8 cellular contexts compared by ENCODE assay signal in genomic region chr20:31608256-31608980, GRCh38. TPM values are rescaled to one million over a fixed set of nuclear protein-coding genes. Genes with fewer than 3 reads are reported as not detected.
DNase-seq lines count a peak whose midpoint lies in the region; ATAC-seq and TF ChIP-seq lines count a peak whose summit lies in the region.

No MANE protein-coding gene starts in this region.

- H3K4me3 Mint-ChIP-seq in activated T-helper 1 cell treated with anti-CD3 and anti-CD28 coated beads, Interleukin-12 subunit alpha, Interleukin-12 subunit beta, Interleukin-2, Interleukin-4 antibody, amounts not matched to agents 30 ng/mL and 10 ng/mL and 1 ng/mL, durations not matched to agents 14 hours and 24 hours and 36 hours = no peak overlapping the region

- TF ChIP-seq CTCF in AG10803 (conservative IDR thresholded peaks at IDR 0.05; ENCODE audit: low read length) (no peak), RWPE2 (IDR thresholded peaks at IDR 0.05; ENCODE audit: poor library complexity, severe bottlenecking) (no peak), foreskin fibroblast (IDR thresholded peaks at IDR 0.05; ENCODE audit: low read depth, low read length) (no peak)

- H3K9me3 ChIP-seq in RWPE2 (ENCODE audit: severe bottlenecking) (no peaks in the 10 kb centered on the region), neuron (ENCODE audit: low read length) (no peaks in the 10 kb centered on the region)

- no peaks in the 10 kb centered on the region for H3K9me3 Mint-ChIP-seq in activated T-helper 1 cell treated with anti-CD3 and anti-CD28 coated beads, Interleukin-12 subunit alpha, Interleukin-12 subunit beta, Interleukin-2, Interleukin-4 antibody, amounts not matched to agents 30 ng/mL and 10 ng/mL and 1 ng/mL, durations not matched to agents 14 hours and 24 hours and 36 hours

- H3K27ac Mint-ChIP-seq in activated T-helper 1 cell treated with anti-CD3 and anti-CD28 coated beads, Interleukin-12 subunit alpha, Interleukin-12 subunit beta, Interleukin-2, Interleukin-4 antibody, amounts not matched to agents 30 ng/mL and 10 ng/mL and 1 ng/mL, durations not matched to agents 14 hours and 24 hours and 36 hours = no peak overlapping the region

- H3K27me3 ChIP-seq in RWPE2 (ENCODE audit: insufficient read depth, poor library complexity, severe bottlenecking) (no peaks in the 10 kb centered on the region), neuron (ENCODE audit: insufficient read depth, low read length) (peaks cover 36% of the 10 kb centered on the region)

- DNase-seq in AG10803 (ENCODE audit: low read depth) = peak; percentile 48
- peak; percentile 60 for DNase-seq in LHCN-M2 (ENCODE audit: low read depth)
- DNase-seq in RWPE2 (ENCODE audit: low spot score) = peak; percentile 99
- DNase-seq in foreskin fibroblast = peak in 1 of 2 donors; percentile 75
- no peak for DNase-seq in activated T-helper 1 cell treated with anti-CD3 and anti-CD28 coated beads, Interleukin-12 subunit alpha, Interleukin-12 subunit beta, Interleukin-2, Interleukin-4 antibody, amounts not matched to agents 30 ng/mL and 10 ng/mL and 1 ng/mL, durations not matched to agents 14 hours and 24 hours and 36 hours (ENCODE audit: low spot score)
- no peak for DNase-seq in activated CD8-positive, alpha-beta memory T cell treated with anti-CD3 and anti-CD28 coated beads, Interleukin-2, amount 50 U/mL, for 48 hours

- H3K36me3 ChIP-seq in RWPE2 (ENCODE audit: low read depth) (peaks cover 18% of the 10 kb centered on the region), neuron (ENCODE audit: insufficient read depth, low read length) (no peaks in the 10 kb centered on the region)

- peaks cover 55% of the 10 kb centered on the region for H3K27me3 Mint-ChIP-seq in activated T-helper 1 cell treated with anti-CD3 and anti-CD28 coated beads, Interleukin-12 subunit alpha, Interleukin-12 subunit beta, Interleukin-2, Interleukin-4 antibody, amounts not matched to agents 30 ng/mL and 10 ng/mL and 1 ng/mL, durations not matched to agents 14 hours and 24 hours and 36 hours (ENCODE audit: insufficient read depth)

- peak overlapping the region; percentile 30 for H2AFZ ChIP-seq in neuron (ENCODE audit: low read depth, low read length)

- ATAC-seq in RWPE2 (ENCODE audit: low read depth) (peak; percentile 45), GM18858 (IDR thresholded peaks at IDR 0.05; ENCODE audit: unreplicated experiment) (no peak)

- H3K4me1 Mint-ChIP-seq in activated T-helper 1 cell treated with anti-CD3 and anti-CD28 coated beads, Interleukin-12 subunit alpha, Interleukin-12 subunit beta, Interleukin-2, Interleukin-4 antibody, amounts not matched to agents 30 ng/mL and 10 ng/mL and 1 ng/mL, durations not matched to agents 14 hours and 24 hours and 36 hours (ENCODE audit: low read depth) = peaks cover 27% of the 10 kb centered on the region

- peak overlapping the region; percentile 88 for H3K27ac ChIP-seq in RWPE2 (ENCODE audit: poor library complexity, severe bottlenecking)

- peak overlapping the region; percentile 20 for H3K4me3 ChIP-seq in AG10803 (ENCODE audit: low read length)
- peak overlapping the region; percentile 91 for H3K4me3 ChIP-seq in RWPE2 (ENCODE audit: severe bottlenecking)
- peak overlapping the region; percentile 15 to 29 for H3K4me3 ChIP-seq in foreskin fibroblast (ENCODE audit: low read depth in 1 of 2, low read length in 2 of 2)
- peak overlapping the region; percentile 19 for H3K4me3 ChIP-seq in neuron (ENCODE audit: low read length)

- no peaks in the 10 kb centered on the region for H3K36me3 Mint-ChIP-seq in activated T-helper 1 cell treated with anti-CD3 and anti-CD28 coated beads, Interleukin-12 subunit alpha, Interleukin-12 subunit beta, Interleukin-2, Interleukin-4 antibody, amounts not matched to agents 30 ng/mL and 10 ng/mL and 1 ng/mL, durations not matched to agents 14 hours and 24 hours and 36 hours (ENCODE audit: low read depth)

- intact Hi-C loops in activated T-helper 1 cell treated with anti-CD3 and anti-CD28 coated beads, Interleukin-12 subunit alpha, Interleukin-12 subunit beta, Interleukin-2, Interleukin-4 antibody, amounts not matched to agents 30 ng/mL and 10 ng/mL and 1 ng/mL, durations not matched to agents 14 hours and 24 hours and 36 hours (cut with micrococcal nuclease) = loop anchor here (10.0 kb wide), 1 partner anchor 746 kb away; the partner anchor contains the start of gene ASXL1

- H3K4me1 ChIP-seq in RWPE2 (ENCODE audit: insufficient read depth, poor library complexity, severe bottlenecking) (peaks cover 49% of the 10 kb centered on the region), neuron (ENCODE audit: insufficient read depth, low read length) (peaks cover 36% of the 10 kb centered on the region)

RNA-seq across cellular contexts. Expression of gene ID1, which starts 3.3 kb away (rescaled TPM):
- 775 and 1,134 TPM in 2 replicates for total RNA-seq in LHCN-M2 (2014; rRNA removed)
- polyA plus RNA-seq in LHCN-M2 (2012) = 274 TPM
- total RNA-seq in activated T-helper 1 cell treated with anti-CD3 and anti-CD28 coated beads, Interleukin-12 subunit alpha, Interleukin-12 subunit beta, Interleukin-2, Interleukin-4 antibody, amounts not matched to agents 30 ng/mL and 10 ng/mL and 1 ng/mL, durations not matched to agents 14 hours and 24 hours and 36 hours = 3.4 and 4.0 TPM in 2 replicates

RNA-seq across cellular contexts. Expression of gene COX4I2, which starts 29.3 kb away (rescaled TPM):
- total RNA-seq in LHCN-M2 (2014; rRNA removed) = not detected in 2 replicates
- not detected for polyA plus RNA-seq in LHCN-M2 (2012)
- not detected in 2 replicates for total RNA-seq in activated T-helper 1 cell treated with anti-CD3 and anti-CD28 coated beads, Interleukin-12 subunit alpha, Interleukin-12 subunit beta, Interleukin-2, Interleukin-4 antibody, amounts not matched to agents 30 ng/mL and 10 ng/mL and 1 ng/mL, durations not matched to agents 14 hours and 24 hours and 36 hours

Comparison
In these comparisons a context has a peak if more than half of its experiments do, and no peak if none do; other contexts are left out.
1. DNase-seq: peak in AG10803 (single experiment), LHCN-M2 (single experiment) and RWPE2 (single experiment); none in activated T-helper 1 cell treated with anti-CD3 and anti-CD28 coated beads, Interleukin-12 subunit alpha, Interleukin-12 subunit beta, Interleukin-2, Interleukin-4 antibody, amounts not matched to agents 30 ng/mL and 10 ng/mL and 1 ng/mL, durations not matched to agents 14 hours and 24 hours and 36 hours (single experiment) and activated CD8-positive, alpha-beta memory T cell treated with anti-CD3 and anti-CD28 coated beads, Interleukin-2, amount 50 U/mL, for 48 hours (single experiment).
2. H3K4me3 ChIP-seq: peak in every context shown above with its lines; median percentile 91 in RWPE2; 22 in foreskin fibroblast; 20 in AG10803; 19 in neuron.
3. RNA of gene ID1, which starts 3.3 kb away (total RNA-seq): 775 to 1,134 TPM in LHCN-M2; 3.4 to 4.0 TPM in activated T-helper 1 cell treated with anti-CD3 and anti-CD28 coated beads, Interleukin-12 subunit alpha, Interleukin-12 subunit beta, Interleukin-2, Interleukin-4 antibody, amounts not matched to agents 30 ng/mL and 10 ng/mL and 1 ng/mL, durations not matched to agents 14 hours and 24 hours and 36 hours; every median in the first group is over 100 times any median in the second.